In the genomic region with DNA sequence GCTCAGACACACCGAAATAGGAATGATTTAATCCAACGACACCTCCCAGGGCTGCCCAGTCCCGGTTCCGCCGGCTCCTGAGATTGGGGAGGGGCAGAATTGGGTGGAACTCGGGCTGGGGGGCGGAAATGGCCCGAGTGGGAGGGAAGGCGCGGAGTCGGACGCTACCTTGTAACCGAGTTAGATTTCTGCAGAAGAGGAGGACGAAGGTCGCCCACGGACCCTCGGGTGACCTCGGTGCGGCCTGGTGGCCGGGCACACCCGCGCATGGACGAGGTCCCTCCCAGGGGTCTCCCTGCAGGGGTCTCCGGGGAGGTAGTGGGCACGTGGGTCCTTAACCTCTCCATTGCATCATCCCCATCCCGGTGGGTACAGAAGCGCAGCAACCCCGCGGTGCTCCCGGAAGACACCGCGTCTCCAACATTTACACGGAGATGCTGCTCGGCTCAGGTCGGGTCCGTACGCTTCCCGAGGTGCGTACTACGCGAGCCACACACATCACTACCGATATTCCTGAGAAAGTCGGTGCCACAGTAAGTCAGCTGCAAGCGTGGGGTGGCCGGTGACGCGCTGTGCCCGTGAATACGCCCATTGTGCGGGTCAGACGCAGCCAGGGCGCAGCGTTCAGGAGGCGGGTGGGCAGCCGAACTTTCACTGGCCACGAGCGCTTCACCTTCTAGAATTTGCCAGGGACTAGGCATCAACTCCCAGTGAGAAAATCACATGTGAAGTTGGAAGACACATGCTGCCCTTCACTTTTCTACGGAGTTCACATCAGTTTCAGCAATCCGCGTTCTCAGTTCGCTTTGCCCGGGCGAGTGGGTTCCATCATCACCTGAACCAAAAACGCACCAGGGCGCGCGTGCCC, we compare ENCODE assay signal across 1 cellular context.
TF ChIP-seq lines count a peak whose summit lies in the region.

No MANE protein-coding gene starts in this region.

TF ChIP-seq in GM12878, 131 proteins besides CTCF, POLR2A, EP300 and RAD21:
- TF ChIP-seq NKRF (conservative IDR thresholded peaks at IDR 0.05) (0 out of 2 replicates have a peak, but pooled peaks have one; percentile 60), CREB1 (IDR thresholded peaks at IDR 0.05; ENCODE audit: low read depth) (no peak), FOS (IDR thresholded peaks at IDR 0.05; ENCODE audit: borderline replicate concordance, extremely low read depth, insufficient read length) (no peak), ZNF384 (IDR thresholded peaks at IDR 0.05; ENCODE audit: borderline replicate concordance, low read depth, low read length) (no peak), BACH1 (IDR thresholded peaks at IDR 0.05; ENCODE audit: borderline replicate concordance) (no peak), NR2F1 (conservative IDR thresholded peaks at IDR 0.05) (peak; percentile 47), BMI1 (IDR thresholded peaks at IDR 0.05; ENCODE audit: borderline replicate concordance) (no peak), RAD51 (IDR thresholded peaks at IDR 0.05) (peak; percentile 25; the same call in 1 of the 2 replicates), IKZF1 (conservative IDR thresholded peaks at IDR 0.05) (peak; percentile 34), TBL1XR1 (IDR thresholded peaks at IDR 0.05; ENCODE audit: low read depth, low read length) (no peak), CHD1 (IDR thresholded peaks at IDR 0.05; ENCODE audit: low read depth, low read length) (no peak), MTA3 (IDR thresholded peaks at IDR 0.05; ENCODE audit: borderline replicate concordance, low read length) (peak; percentile 79; the same call in 1 of the 2 replicates), TCF12 (IDR thresholded peaks at IDR 0.05; ENCODE audit: low read depth, low read length) (no peak), CREM (IDR thresholded peaks at IDR 0.05; ENCODE audit: low read depth) (peak; percentile 42; the same call in 1 of the 2 replicates), IRF5 (IDR thresholded peaks at IDR 0.05; ENCODE audit: borderline replicate concordance) (peak; percentile 10; the same call in 1 of the 2 replicates), HDAC6 (IDR thresholded peaks at IDR 0.05; ENCODE audit: unreplicated experiment) (no peak), E2F4 (IDR thresholded peaks at IDR 0.05; ENCODE audit: low read depth, low read length) (no peak), SMC3 (IDR thresholded peaks at IDR 0.05; ENCODE audit: borderline replicate concordance, low read length) (peak; percentile 3; the same call in 1 of the 2 replicates), SIN3A (IDR thresholded peaks at IDR 0.05; ENCODE audit: low read depth, low read length) (0 out of 2 replicates have a peak, but pooled peaks have one; percentile 68), NR2C1 (IDR thresholded peaks at IDR 0.05) (no peak), NFIC (IDR thresholded peaks at IDR 0.05; ENCODE audit: low read depth, low read length) (no peak), HSF1 (IDR thresholded peaks at IDR 0.05; ENCODE audit: low read depth, low read length) (no peak), NFXL1 (IDR thresholded peaks at IDR 0.05; ENCODE audit: borderline replicate concordance) (no peak), GATAD2B (conservative IDR thresholded peaks at IDR 0.05; ENCODE audit: low read depth) (peak; percentile 44; the same call in 1 of the 2 replicates), ESRRA (IDR thresholded peaks at IDR 0.05; ENCODE audit: low read length) (0 out of 2 replicates have a peak, but pooled peaks have one; percentile 1), MTA2 (IDR thresholded peaks at IDR 0.05; ENCODE audit: low read depth) (no peak), CBFB (IDR thresholded peaks at IDR 0.05; ENCODE audit: low read depth) (peak; percentile 20; the same call in 1 of the 2 replicates)
- TF ChIP-seq, protein P1, sequence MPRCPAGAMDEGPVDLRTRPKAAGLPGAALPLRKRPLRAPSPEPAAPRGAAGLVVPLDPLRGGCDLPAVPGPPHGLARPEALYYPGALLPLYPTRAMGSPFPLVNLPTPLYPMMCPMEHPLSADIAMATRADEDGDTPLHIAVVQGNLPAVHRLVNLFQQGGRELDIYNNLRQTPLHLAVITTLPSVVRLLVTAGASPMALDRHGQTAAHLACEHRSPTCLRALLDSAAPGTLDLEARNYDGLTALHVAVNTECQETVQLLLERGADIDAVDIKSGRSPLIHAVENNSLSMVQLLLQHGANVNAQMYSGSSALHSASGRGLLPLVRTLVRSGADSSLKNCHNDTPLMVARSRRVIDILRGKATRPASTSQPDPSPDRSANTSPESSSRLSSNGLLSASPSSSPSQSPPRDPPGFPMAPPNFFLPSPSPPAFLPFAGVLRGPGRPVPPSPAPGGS (IDR thresholded peaks at IDR 0.05; ENCODE audit: borderline replicate concordance, insufficient read depth, low read depth, low read length, poor library complexity, severe bottlenecking) = no peak
